In the genomic region with DNA sequence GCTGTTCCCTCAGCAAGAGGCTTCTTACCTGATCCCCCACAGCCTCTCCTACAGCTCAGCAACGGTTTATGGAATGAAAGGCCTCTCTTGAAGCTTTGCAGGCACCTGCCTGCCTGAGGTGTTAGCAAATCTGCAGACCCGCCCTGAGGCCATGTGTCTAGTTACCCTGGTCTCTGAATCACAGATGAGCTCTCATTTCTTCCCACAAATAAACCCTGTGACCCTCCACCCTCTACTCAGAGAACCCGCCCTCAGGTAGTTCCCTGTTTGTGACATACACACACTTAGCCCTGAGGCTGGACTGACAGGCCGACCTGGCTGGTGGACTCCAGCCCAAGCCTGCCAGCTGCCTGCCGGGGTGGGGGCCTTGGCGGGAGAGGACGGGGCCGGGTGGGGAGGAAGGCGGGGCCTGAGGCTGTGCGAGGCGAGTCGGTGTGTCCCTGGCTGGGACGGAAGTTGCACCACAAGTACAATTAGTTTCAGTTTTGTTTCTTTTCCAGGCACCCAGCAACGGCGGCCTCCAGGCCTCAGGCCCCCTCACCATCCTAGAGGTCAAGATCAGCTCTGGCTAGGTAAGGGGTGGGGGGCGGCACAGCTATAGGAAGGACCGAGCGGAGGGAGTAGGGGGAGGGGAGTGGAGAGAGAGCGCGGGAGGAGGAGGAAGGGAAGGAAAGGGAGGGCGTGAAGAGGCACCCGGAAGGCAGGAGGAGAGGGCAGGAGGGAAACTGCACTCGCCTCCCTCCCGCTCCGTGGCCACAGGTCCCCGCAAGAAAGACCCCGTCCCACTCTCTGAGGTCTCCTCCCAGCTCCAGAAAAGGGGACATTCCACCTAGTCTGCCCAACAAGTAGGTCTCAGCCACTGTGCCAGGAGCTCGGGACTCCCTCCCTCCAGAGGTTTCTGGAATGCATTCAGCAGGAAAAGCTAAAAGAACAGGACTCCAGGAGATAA, we compare ENCODE assay signal across 8 cellular contexts. TPM values are rescaled to one million over a fixed set of nuclear protein-coding genes. Genes with fewer than 3 reads are reported as not detected.
A peak's percentile ranks its signal among the peaks of the same experiment; 100 is the strongest.
DNase-seq lines count a peak whose midpoint lies in the region; ATAC-seq and TF ChIP-seq lines count a peak whose summit lies in the region.

Gene TRIM56 (plus strand): TSS at position 482 of the 949 bp plus-strand sequence. CDS start 1,832 bp downstream, outside the sequence.

- TF ChIP-seq CTCF in 22Rv1 (IDR thresholded peaks at IDR 0.05) (no peak), coronary artery (IDR thresholded peaks at IDR 0.05) (no peak)

- peak; percentile 75 for DNase-seq in NCI-H2227 treated with DMSO at 0.1 percent for 48 hours (lab: John Stamatoyannopoulos, UW)
- peak; percentile 82 for DNase-seq in activated CD4-positive, alpha-beta T cell treated with anti-CD3 and anti-CD28 coated beads for 48 hours
- peak; percentile 93 for DNase-seq in coronary artery (ENCODE audit: low spot score)
- DNase-seq in left lobe of liver (ENCODE audit: low spot score) = peak; percentile 94
- peak; percentile 59 to 67 for DNase-seq in stimulated activated CD4-positive, alpha-beta T cell treated with anti-CD3 and anti-CD28 coated beads, Interleukin-2, amount 100 ng/mL, for 48 hours

- H3K27ac ChIP-seq in 22Rv1 (peak within 1 kb of the TSS; percentile 94), coronary artery (peak within 1 kb of the TSS; percentile 89 to 97)

- peak; percentile 78 for ATAC-seq in GM18858 (IDR thresholded peaks at IDR 0.05; ENCODE audit: unreplicated experiment)
- peak; percentile 87 for ATAC-seq in HG03064 (IDR thresholded peaks at IDR 0.05; ENCODE audit: low read depth, unreplicated experiment)
- peak; percentile 95 for ATAC-seq in left lobe of liver

- peak within 1 kb of the TSS; percentile 87 for H3K4me3 ChIP-seq in coronary artery

RNA-seq across cellular contexts. Expression of gene TRIM56, which starts in this region (rescaled TPM):
- 23.5 TPM for total RNA-seq in left lobe of liver

Comparison
In these comparisons a context has a peak if more than half of its experiments do, and no peak if none do; other contexts are left out.
1. Peak in every context shown above with its lines: DNase-seq, ATAC-seq, H3K4me3 ChIP-seq and H3K27ac ChIP-seq.